9 cellular contexts compared by ENCODE assay signal in genomic region chr14:103401223-103402214, GRCh38. TPM values are rescaled to one million over a fixed set of nuclear protein-coding genes. Genes with fewer than 3 reads are reported as not detected.
DNase-seq lines count a peak whose midpoint lies in the region; ATAC-seq, FAIRE-seq and TF ChIP-seq lines count a peak whose summit lies in the region.
"Had no signal": no experiment of that assay in that cellular context is flagged by ENCODE, and none has a peak within 500 bp of the region (broad histone marks: within the 10 kb centered on the region; RNA-seq: fewer than 3 reads in every experiment).

No MANE protein-coding gene starts in this region.

- FAIRE-seq in HepG2 (lab: Jason Lieb, UNC) = no peak

- ATAC-seq in HepG2 = no peak
- peak; percentile 79 for ATAC-seq in activated naive CD8-positive, alpha-beta T cell treated with anti-CD3 and anti-CD28 coated beads, Interleukin-2, amount 10 ng/mL, durations not matched to agents 7 days and 5 days (ENCODE audit: low read depth)
- peak; percentile 20 for ATAC-seq in upper lobe of right lung
- no peak for ATAC-seq in GM19328 (IDR thresholded peaks at IDR 0.05; ENCODE audit: unreplicated experiment)
- ATAC-seq in GM21526 (IDR thresholded peaks at IDR 0.05; ENCODE audit: low FRiP score, unreplicated experiment) = no peak

- H3K27me3 Mint-ChIP-seq in activated naive CD8-positive, alpha-beta T cell treated with anti-CD3 and anti-CD28 coated beads, Interleukin-2, amount 10 ng/mL, durations not matched to agents 7 days and 5 days = no peaks in the 10 kb centered on the region

- in situ Hi-C loops in HepG2 (cut with HindIII; ENCODE audit: extremely low pct_ligation_motif_present, low pct_unique_long_range_greater_than_20kb) = no loop called here

- WGBS in liver = 84% methylated on average over 10 of the region's 10 CpGs
- WGBS in HepG2 (ENCODE audit: low lambda C conversion rate) = 92% methylated on average over 10 of the region's 10 CpGs

- TF ChIP-seq CTCF in liver (IDR thresholded peaks at IDR 0.05; ENCODE audit: low read depth, low read length, missing input control) (no peak), HepG2 (CRISPR knock-in tag; IDR thresholded peaks at IDR 0.05) (no peak), upper lobe of right lung (IDR thresholded peaks at IDR 0.05) (no peak)

- H3K27ac ChIP-seq in liver (ENCODE audit: low read depth in 1 of 2, low read length in 2 of 2) (peak overlapping the region; percentile 10), HepG2 (ENCODE audit: extremely low read length, insufficient read depth, low read length) (no peak overlapping the region), iPS-20b (ENCODE audit: low read length) (no peak overlapping the region), upper lobe of right lung (peak overlapping the region; percentile 26)
- H3K27ac ChIP-seq: VCaP had no signal

- peaks cover 77% of the 10 kb centered on the region for H3K79me2 ChIP-seq in HepG2 (ENCODE audit: insufficient read depth, low read length)

- H3K9me3 ChIP-seq in liver (ENCODE audit: control insufficient read depth in 4 of 4, low read length in 3 of 4) (no peaks in the 10 kb centered on the region), HepG2 (ENCODE audit: low read length) (no peaks in the 10 kb centered on the region), iPS-20b (ENCODE audit: insufficient read depth, low read depth, low read length) (no peaks in the 10 kb centered on the region), upper lobe of right lung (no peaks in the 10 kb centered on the region)

- H3K4me3 ChIP-seq in liver (ENCODE audit: low read depth in 1 of 3, low read length in 3 of 3) = no peak overlapping the region
- no peak overlapping the region for H3K4me3 ChIP-seq in HepG2 (replicated peaks in 1 of 3; ENCODE audit: insufficient read depth in 1 of 3, low read depth in 2 of 3, low read length in 3 of 3)
- no peak overlapping the region for H3K4me3 ChIP-seq in iPS-20b (ENCODE audit: low read length)
- no peak overlapping the region for H3K4me3 ChIP-seq in upper lobe of right lung

- peak overlapping the region; percentile 72 for H3K27ac Mint-ChIP-seq in activated naive CD8-positive, alpha-beta T cell treated with anti-CD3 and anti-CD28 coated beads, Interleukin-2, amount 10 ng/mL, durations not matched to agents 7 days and 5 days

- no peaks in the 10 kb centered on the region for H3K9me3 Mint-ChIP-seq in activated naive CD8-positive, alpha-beta T cell treated with anti-CD3 and anti-CD28 coated beads, Interleukin-2, amount 10 ng/mL, durations not matched to agents 7 days and 5 days

- TF ChIP-seq EP300 in HepG2 (IDR thresholded peaks at IDR 0.05; ENCODE audit: low read depth in 2 of 2, low read length in 2 of 2) (no peak), HepG2 (CRISPR knock-in tag; IDR thresholded peaks at IDR 0.05; ENCODE audit: borderline replicate concordance) (no peak)

- H2AFZ ChIP-seq in HepG2 (ENCODE audit: low read length) = no peak overlapping the region

- CTCF ChIA-PET in HepG2 (lab: Yijun Ruan, JAX; ENCODE audit: low intra/inter-chr PET ratio, low total read pairs) = no interaction called here

- intact Hi-C loops in HepG2 (cut with micrococcal nuclease; ENCODE audit: unreplicated experiment) (no loop called here), upper lobe of right lung (cut with DNase I) (no loop called here)

- H3K4me2 ChIP-seq in HepG2 (ENCODE audit: low read depth, low read length) = no peak overlapping the region

- no peaks in the 10 kb centered on the region for H3K36me3 ChIP-seq in liver (ENCODE audit: control insufficient read depth in 4 of 4, insufficient read depth in 3 of 4, low read depth in 1 of 4, low read length in 3 of 4)
- H3K36me3 ChIP-seq in HepG2 (replicated peaks in 1 of 2; ENCODE audit: control insufficient read depth in 1 of 2, insufficient read depth in 2 of 2, low read length in 2 of 2) = peaks cover 0 to 2% of the 10 kb centered on the region in 2 experiments; a peak in 1 of 5 replicates
- H3K36me3 ChIP-seq in iPS-20b (ENCODE audit: insufficient read depth, low read depth, low read length) = peaks cover 7% of the 10 kb centered on the region
- H3K36me3 ChIP-seq in upper lobe of right lung = peaks cover 14% of the 10 kb centered on the region

- no peak for TF ChIP-seq POLR2A in HepG2 (IDR thresholded peaks at IDR 0.05; ENCODE audit: insufficient read depth in 1 of 2, low read depth in 2 of 2, low read length in 2 of 2)

- DNase-seq in HepG2 (ENCODE audit: low spot score) = no peak
- peak; percentile 46 for DNase-seq in activated naive CD8-positive, alpha-beta T cell treated with anti-CD3 and anti-CD28 coated beads, Interleukin-2, amount 10 ng/mL, durations not matched to agents 7 days and 5 days
- no peak for DNase-seq in upper lobe of right lung
- no peak for DNase-seq in activated CD4-positive, CD25-positive, alpha-beta regulatory T cell (lab: John Stamatoyannopoulos, UW)

- peaks cover 46% of the 10 kb centered on the region for H3K4me1 Mint-ChIP-seq in activated naive CD8-positive, alpha-beta T cell treated with anti-CD3 and anti-CD28 coated beads, Interleukin-2, amount 10 ng/mL, durations not matched to agents 7 days and 5 days

- H3K4me3 Mint-ChIP-seq in activated naive CD8-positive, alpha-beta T cell treated with anti-CD3 and anti-CD28 coated beads, Interleukin-2, amount 10 ng/mL, durations not matched to agents 7 days and 5 days = peak overlapping the region; percentile 36

- H3K36me3 Mint-ChIP-seq in activated naive CD8-positive, alpha-beta T cell treated with anti-CD3 and anti-CD28 coated beads, Interleukin-2, amount 10 ng/mL, durations not matched to agents 7 days and 5 days = peaks cover 11% of the 10 kb centered on the region

- POLR2A ChIA-PET in HepG2 (lab: Yijun Ruan, JAX) = no interaction called here
- POLR2A ChIA-PET in activated naive CD8-positive, alpha-beta T cell treated with anti-CD3 and anti-CD28 coated beads, Interleukin-2, amount 10 ng/mL, durations not matched to agents 7 days and 5 days (lab: Charles Lee) = no interaction called here

- no peak for TF ChIP-seq RAD21 in liver (IDR thresholded peaks at IDR 0.05)
- TF ChIP-seq RAD21 in HepG2 (CRISPR knock-in tag; IDR thresholded peaks at IDR 0.05) = no peak

- no peak overlapping the region for H3K9ac ChIP-seq in liver (ENCODE audit: low read depth in 1 of 2, low read length in 2 of 2)
- no peak overlapping the region for H3K9ac ChIP-seq in HepG2 (ENCODE audit: insufficient read depth, low read depth, low read length)
- peak overlapping the region; percentile 6; the same call in 1 of the 2 replicates for H3K9ac ChIP-seq in iPS-20b (ENCODE audit: low read depth, low read length)

- H3K4me1 ChIP-seq in liver (ENCODE audit: control insufficient read depth in 4 of 4, insufficient read depth in 4 of 4, low read length in 3 of 4) = peaks cover 2 to 13% (median 6%) of the 10 kb centered on the region in 4 donors
- peaks cover 15% of the 10 kb centered on the region; the same call in 1 of the 2 replicates for H3K4me1 ChIP-seq in HepG2 (ENCODE audit: insufficient read depth, low read length)
- H3K4me1 ChIP-seq in iPS-20b (ENCODE audit: insufficient read depth, low read length) = peaks cover 21% of the 10 kb centered on the region
- peaks cover 87% of the 10 kb centered on the region for H3K4me1 ChIP-seq in upper lobe of right lung

- peaks cover 23% of the 10 kb centered on the region; the same call in 1 of the 2 replicates for H4K20me1 ChIP-seq in HepG2 (ENCODE audit: insufficient read depth, low read length)

- H3K27me3 ChIP-seq in liver (ENCODE audit: control insufficient read depth in 4 of 4, insufficient read depth in 4 of 4, low read length in 3 of 4) (no peaks in the 10 kb centered on the region), HepG2 (ENCODE audit: control insufficient read depth in 1 of 2, insufficient read depth in 2 of 2, low read length in 2 of 2) (no peaks in the 10 kb centered on the region), iPS-20b (ENCODE audit: insufficient read depth, low read length) (no peaks in the 10 kb centered on the region), upper lobe of right lung (no peaks in the 10 kb centered on the region)

- no TSS peak for BruUV-seq in HepG2 (replicated peaks; lab: Mats Ljungman, UMichigan)

TF ChIP-seq in HepG2, 621 proteins besides CTCF, POLR2A, EP300 and RAD21 (continues in another document):
- no peak for TF ChIP-seq ZNF607 (CRISPR knock-in tag; IDR thresholded peaks at IDR 0.05; ENCODE audit: borderline replicate concordance)
- no peak for TF ChIP-seq ZNF549 (CRISPR knock-in tag; IDR thresholded peaks at IDR 0.05)

RNA-seq across cellular contexts. Expression of gene MARK3, which starts 16.3 kb away (rescaled TPM):
- total RNA-seq in liver (10 to 100 TPM; 48.0 to 86.0 TPM), HepG2 (2016; rRNA removed; fragmentation: Illumina TruSeq; extraction: Trizol) (41.4 and 56.6 TPM in 2 replicates), upper lobe of right lung (105 TPM)
- polyA plus RNA-seq in liver (10 to 100 TPM; 14.1 to 18.1 TPM), HepG2 (2011; rRNA removed) (45.0 and 47.7 TPM in 2 replicates)
- total RNA-seq in HepG2 (2016; cell fraction: cytosol; rRNA removed; fragmentation: Illumina TruSeq; extraction: Trizol; ENCODE audit: low read depth) = 25.7 and 31.4 TPM in 2 replicates
- 41.7 and 52.5 TPM in 2 replicates for total RNA-seq in HepG2 (2016; cell fraction: insoluble cytoplasmic fraction; rRNA removed; fragmentation: Illumina TruSeq; extraction: Trizol)
- total RNA-seq in HepG2 (2016; cell fraction: membrane; rRNA removed; fragmentation: Illumina TruSeq; extraction: Trizol) = 39.1 and 48.5 TPM in 2 replicates
- total RNA-seq in HepG2 (2016; cell fraction: nucleus; rRNA removed; fragmentation: Illumina TruSeq; extraction: Trizol) = 69.9 and 73.0 TPM in 2 replicates
- 20.4 and 22.0 TPM in 2 replicates for polyA plus RNA-seq in HepG2 (2011; cell fraction: cytosol; rRNA removed)
- 65.4 and 76.5 TPM in 2 replicates for polyA plus RNA-seq in HepG2 (2011; cell fraction: nucleus; rRNA removed)
- polyA plus RNA-seq in HepG2 (2012) = 28.5 and 28.9 TPM in 2 replicates
- polyA plus RNA-seq in HepG2 (2016; cell fraction: cytosol; fragmentation: Illumina TruSeq; extraction: Trizol; ENCODE audit: low read depth) = 16.6 and 18.4 TPM in 2 replicates
- 45.7 and 50.4 TPM in 2 replicates for polyA plus RNA-seq in HepG2 (2016; cell fraction: insoluble cytoplasmic fraction; fragmentation: Illumina TruSeq; extraction: Trizol; ENCODE audit: low read depth)
- 24.0 and 32.3 TPM in 2 replicates for polyA plus RNA-seq in HepG2 (2016; cell fraction: membrane; fragmentation: Illumina TruSeq; extraction: Trizol; ENCODE audit: low read depth)
- polyA plus RNA-seq in HepG2 (2016; cell fraction: nucleus; fragmentation: Illumina TruSeq; extraction: Trizol; ENCODE audit: insufficient read depth, low read depth) = 133 and 146 TPM in 2 replicates
- polyA minus RNA-seq in HepG2 (2011; rRNA and poly(A)+ RNA removed; ENCODE audit: low replicate concordance) = 31.1 and 72.6 TPM in 2 replicates
- 21.5 and 30.2 TPM in 2 replicates for polyA minus RNA-seq in HepG2 (2011; cell fraction: cytosol; rRNA and poly(A)+ RNA removed)
- 80.9 and 98.8 TPM in 2 replicates for polyA minus RNA-seq in HepG2 (2011; cell fraction: nucleus; rRNA and poly(A)+ RNA removed)
- total RNA-seq in activated naive CD8-positive, alpha-beta T cell treated with anti-CD3 and anti-CD28 coated beads, Interleukin-2, amount 10 ng/mL, durations not matched to agents 7 days and 5 days = 10 to 100 TPM; 87.4 to 88.0 TPM

Comparison
In these comparisons a context has a peak if more than half of its experiments do, and no peak if none do; other contexts are left out.
1. H3K27ac ChIP-seq: peak in liver (2 of 2) and upper lobe of right lung (single experiment); none in HepG2 (single experiment) and iPS-20b (single experiment).
2. ATAC-seq: peak in activated naive CD8-positive, alpha-beta T cell treated with anti-CD3 and anti-CD28 coated beads, Interleukin-2, amount 10 ng/mL, durations not matched to agents 7 days and 5 days (single experiment) and upper lobe of right lung (single experiment); none in HepG2 (single experiment), GM19328 (single experiment) and GM21526 (single experiment).